Comparison of ENCODE assay signal across 2 cellular contexts in the genomic region with DNA sequence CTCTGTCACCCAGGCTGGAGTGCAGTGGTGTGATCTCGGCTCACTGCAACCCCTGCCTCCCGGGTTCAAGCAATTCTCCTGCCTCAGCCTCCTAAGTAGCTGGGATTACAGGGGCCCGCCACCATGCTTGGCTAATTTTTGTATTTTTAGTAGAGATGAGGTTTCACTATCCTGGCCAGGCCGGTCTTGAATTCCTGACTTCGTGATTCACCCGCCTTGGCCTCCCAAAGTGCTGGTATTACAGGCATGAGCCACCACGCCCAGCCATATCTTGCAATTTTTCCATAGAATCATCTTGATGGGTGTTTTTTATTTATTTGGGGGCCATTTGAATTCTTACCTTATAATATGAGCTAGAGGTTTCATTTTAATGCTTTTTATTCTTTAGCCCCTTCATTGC. TPM values are rescaled to one million over a fixed set of nuclear protein-coding genes. Genes with fewer than 3 reads are reported as not detected.
"Had no signal": no experiment of that assay in that cellular context is flagged by ENCODE, and none has a peak within 500 bp of the region (broad histone marks: within the 10 kb centered on the region; RNA-seq: fewer than 3 reads in every experiment).

No MANE protein-coding gene starts in this region.

RNA-seq across cellular contexts. Expression of a gene that starts 58.0 kb away (rescaled TPM):
- total RNA-seq: HT-29 had no signal
- polyA plus RNA-seq: IgD-negative memory B cell had no signal
